8 cellular contexts compared by ENCODE assay signal in the genomic region with DNA sequence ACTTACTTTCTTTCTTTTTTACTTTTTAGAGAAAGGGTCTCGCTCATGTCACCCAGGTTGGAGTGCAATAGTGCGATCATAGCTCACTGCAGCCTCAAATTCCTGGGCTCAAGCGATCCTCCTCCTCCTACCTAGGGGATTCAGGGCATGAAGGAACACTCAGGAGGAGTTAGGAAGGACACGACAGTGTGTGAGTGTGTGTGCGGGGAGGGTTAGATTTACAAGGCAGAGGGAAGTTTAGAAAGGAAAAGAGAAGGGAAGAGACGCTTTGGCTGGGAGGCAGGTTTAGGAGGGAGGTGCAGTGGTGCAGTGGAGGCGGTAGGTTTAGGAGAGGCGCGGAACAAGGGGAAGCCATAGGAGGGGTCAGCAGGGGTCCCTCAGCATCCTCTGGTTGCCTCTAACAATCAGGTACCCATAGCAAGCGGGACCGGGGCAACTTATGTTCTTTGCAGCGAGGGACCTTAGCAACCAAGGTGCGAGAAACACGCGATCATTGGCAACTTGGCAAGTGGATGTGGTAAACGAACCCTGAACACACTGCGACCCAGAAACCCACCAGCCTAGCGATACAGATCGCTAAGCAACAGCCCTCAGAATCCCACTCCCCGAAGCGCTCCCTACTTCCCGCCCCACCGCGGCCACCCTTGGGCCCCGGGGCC. TPM values are rescaled to one million over a fixed set of nuclear protein-coding genes. Genes with fewer than 3 reads are reported as not detected.
DNase-seq lines count a peak whose midpoint lies in the region; ATAC-seq and TF ChIP-seq lines count a peak whose summit lies in the region.

No MANE protein-coding gene starts in this region.

- ATAC-seq in HG03571 (IDR thresholded peaks at IDR 0.05; ENCODE audit: unreplicated experiment) = peak; percentile 2
- no peak for ATAC-seq in activated naive CD8-positive, alpha-beta T cell treated with anti-CD3 and anti-CD28 coated beads, Interleukin-2, amount 50 U/mL, for 24 hours
- ATAC-seq in HG03280 (IDR thresholded peaks at IDR 0.05; ENCODE audit: unreplicated experiment) = no peak

- no peak for DNase-seq in AG09309 (ENCODE audit: low read depth)
- no peak for DNase-seq in activated naive CD8-positive, alpha-beta T cell treated with anti-CD3 and anti-CD28 coated beads, Interleukin-2, amount 50 U/mL, for 24 hours
- DNase-seq in smooth muscle cell (lab: John Stamatoyannopoulos, UW; ENCODE audit: unreplicated experiment) = no peak
- DNase-seq in NOMO-1 treated with DMSO at 0.1 percent for 48 hours (lab: John Stamatoyannopoulos, UW; ENCODE audit: unreplicated experiment) = no peak
- DNase-seq in NCI-H2171 treated with DMSO at 0.1 percent for 48 hours (lab: John Stamatoyannopoulos, UW) = no peak

- 20% methylated on average over 25 of the region's 25 CpGs for WGBS in smooth muscle cell (ENCODE audit: low lambda C conversion rate)

- no peaks in the 10 kb centered on the region for H3K36me3 ChIP-seq in iPS-15b (ENCODE audit: control insufficient read depth, insufficient read depth, low read length)
- no peaks in the 10 kb centered on the region for H3K36me3 ChIP-seq in smooth muscle cell (ENCODE audit: low read depth)

- H3K4me1 ChIP-seq in iPS-15b (ENCODE audit: control insufficient read depth, insufficient read depth, low read length) (peaks cover 6% of the 10 kb centered on the region), smooth muscle cell (ENCODE audit: low read depth) (peaks cover 16% of the 10 kb centered on the region)

- H3K27me3 Mint-ChIP-seq in activated naive CD8-positive, alpha-beta T cell treated with anti-CD3 and anti-CD28 coated beads, Interleukin-2, amount 50 U/mL, for 24 hours = no peaks in the 10 kb centered on the region

- H3K27me3 ChIP-seq in iPS-15b (ENCODE audit: control insufficient read depth, insufficient read depth, low read length) (peaks cover 14% of the 10 kb centered on the region), smooth muscle cell (ENCODE audit: low read depth) (no peaks in the 10 kb centered on the region)

- H3K4me1 Mint-ChIP-seq in activated naive CD8-positive, alpha-beta T cell treated with anti-CD3 and anti-CD28 coated beads, Interleukin-2, amount 50 U/mL, for 24 hours = peaks cover 42% of the 10 kb centered on the region

- no peaks in the 10 kb centered on the region for H3F3A ChIP-seq in smooth muscle cell (ENCODE audit: low read depth)

- H2AFZ ChIP-seq in smooth muscle cell (ENCODE audit: low read depth) = peak overlapping the region; percentile 81

- TF ChIP-seq CTCF in AG09309 (IDR thresholded peaks at IDR 0.05; ENCODE audit: control insufficient read depth, insufficient read depth, low read depth, low read length, missing control alignments) (no peak), smooth muscle cell (IDR thresholded peaks at IDR 0.05; ENCODE audit: borderline replicate concordance, insufficient read depth, poor library complexity, severe bottlenecking) (no peak)

- H3K4me3 ChIP-seq in AG09309 (ENCODE audit: control insufficient read depth, low read depth, low read length) = peak overlapping the region; percentile 64
- H3K4me3 ChIP-seq in iPS-15b (ENCODE audit: low read depth, low read length) = peak overlapping the region; percentile 85
- peak overlapping the region; percentile 70 for H3K4me3 ChIP-seq in smooth muscle cell

- H3K4me2 ChIP-seq in smooth muscle cell = peak overlapping the region; percentile 95

- H3K9ac ChIP-seq in iPS-15b (ENCODE audit: low read depth, low read length) (no peak overlapping the region), smooth muscle cell (ENCODE audit: low read depth) (peak overlapping the region; percentile 95)

- peaks cover 15% of the 10 kb centered on the region for H3K36me3 Mint-ChIP-seq in activated naive CD8-positive, alpha-beta T cell treated with anti-CD3 and anti-CD28 coated beads, Interleukin-2, amount 50 U/mL, for 24 hours (ENCODE audit: low read depth)

- H3K79me2 ChIP-seq in smooth muscle cell (ENCODE audit: low read depth) = peaks cover 28% of the 10 kb centered on the region

- H3K9me3 ChIP-seq in iPS-15b (ENCODE audit: control insufficient read depth, insufficient read depth, low read length) (no peaks in the 10 kb centered on the region), smooth muscle cell (replicated peaks; ENCODE audit: low read depth) (no peaks in the 10 kb centered on the region)

- peaks cover 4% of the 10 kb centered on the region for H3K9me3 Mint-ChIP-seq in activated naive CD8-positive, alpha-beta T cell treated with anti-CD3 and anti-CD28 coated beads, Interleukin-2, amount 50 U/mL, for 24 hours

- H4K20me1 ChIP-seq in smooth muscle cell (ENCODE audit: low read depth) = no peaks in the 10 kb centered on the region

- H3K4me3 Mint-ChIP-seq in activated naive CD8-positive, alpha-beta T cell treated with anti-CD3 and anti-CD28 coated beads, Interleukin-2, amount 50 U/mL, for 24 hours = peak overlapping the region; percentile 98

- peak overlapping the region; percentile 95 for H3K27ac ChIP-seq in smooth muscle cell (ENCODE audit: low read depth)

- peak overlapping the region; percentile 93 for H3K27ac Mint-ChIP-seq in activated naive CD8-positive, alpha-beta T cell treated with anti-CD3 and anti-CD28 coated beads, Interleukin-2, amount 50 U/mL, for 24 hours

RNA-seq across cellular contexts. Expression of a gene that starts 0.5 kb away (rescaled TPM):
- total RNA-seq in smooth muscle cell = 30.7 and 34.7 TPM in 2 replicates
- 45.9 and 48.4 TPM in 2 replicates for polyA plus RNA-seq in smooth muscle cell

RNA-seq across cellular contexts. Expression of a gene that starts 0.9 kb away (rescaled TPM):
- 10.6 and 10.9 TPM in 2 replicates for total RNA-seq in smooth muscle cell
- 19.2 and 25.3 TPM in 2 replicates for polyA plus RNA-seq in smooth muscle cell

RNA-seq across cellular contexts. Expression of a gene that starts 13.1 kb away (rescaled TPM):
- not detected in 2 replicates for total RNA-seq in smooth muscle cell
- polyA plus RNA-seq in smooth muscle cell = not detected in 2 replicates

RNA-seq across cellular contexts. Expression of a gene that starts 20.8 kb away (rescaled TPM):
- total RNA-seq in smooth muscle cell = 2.4 and 3.0 TPM in 2 replicates
- polyA plus RNA-seq in smooth muscle cell = 2.0 and 4.8 TPM in 2 replicates

RNA-seq across cellular contexts. Expression of a gene that starts 31.6 kb away (rescaled TPM):
- 12.3 and 13.0 TPM in 2 replicates for total RNA-seq in smooth muscle cell
- 24.6 and 33.1 TPM in 2 replicates for polyA plus RNA-seq in smooth muscle cell
